In the genomic region with DNA sequence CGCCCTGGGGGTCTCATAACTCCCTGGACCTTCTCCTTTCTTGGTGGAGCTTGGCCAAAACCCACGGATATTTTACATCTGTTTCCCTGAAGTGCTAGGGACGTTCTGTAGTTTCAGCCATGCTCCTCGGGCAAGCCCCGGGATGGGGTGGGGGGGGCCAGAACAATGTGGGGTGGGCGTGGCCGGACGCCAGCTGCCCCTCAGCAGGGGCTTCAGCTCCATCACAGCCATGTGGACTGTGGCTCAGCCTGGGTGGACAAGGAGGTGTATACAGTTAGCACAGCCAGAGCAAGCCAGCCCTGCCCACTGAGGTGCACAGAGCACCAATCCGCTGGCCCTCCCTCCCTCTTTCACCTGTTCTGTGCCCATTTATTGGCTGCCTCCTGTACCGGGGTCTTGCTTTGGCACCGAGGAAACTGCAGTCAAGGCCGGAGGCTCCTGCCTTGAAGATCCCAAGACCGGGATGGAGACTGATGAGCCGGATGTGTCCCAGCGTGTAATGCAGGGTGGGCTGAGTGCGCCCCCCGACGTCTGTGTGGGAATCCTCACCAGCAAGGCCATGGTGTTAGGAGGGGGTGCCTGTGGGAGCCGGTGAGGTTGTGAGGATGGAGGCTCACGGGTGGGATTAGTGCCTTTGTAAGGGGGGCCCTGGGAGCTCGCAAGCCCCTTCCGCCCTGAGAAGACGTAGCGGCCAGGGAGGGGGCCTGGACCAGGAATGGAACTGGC, we compare ENCODE assay signal across 15 cellular contexts. TPM values are rescaled to one million over a fixed set of nuclear protein-coding genes. Genes with fewer than 3 reads are reported as not detected.
DNase-seq lines count a peak whose midpoint lies in the region; ATAC-seq and TF ChIP-seq lines count a peak whose summit lies in the region.
"Had no signal": no experiment of that assay in that cellular context is flagged by ENCODE, and none has a peak within 500 bp of the region (broad histone marks: within the 10 kb centered on the region; RNA-seq: fewer than 3 reads in every experiment).

No MANE protein-coding gene starts in this region.

- in situ Hi-C loops in gastrocnemius medialis (cut with MboI; ENCODE audit: low sequenced_read_pairs in 4 of 4), result no loop called here

- ATAC-seq in mucosa of descending colon (no peak), HG03045 (IDR thresholded peaks at IDR 0.05; ENCODE audit: unreplicated experiment) (no peak), gastrocnemius medialis (no peak)
- ATAC-seq: activated naive CD4-positive, alpha-beta T cell treated with anti-CD3 and anti-CD28 coated beads, Interleukin-2, amount 50 U/mL, for 72 hours; naive thymus-derived CD8-positive, alpha-beta T cell had no signal

- H3K27ac ChIP-seq in gastrocnemius medialis, result no peak overlapping the region
- H3K27ac ChIP-seq: suprapubic skin had no signal

- TF ChIP-seq POLR2A in gastrocnemius medialis (IDR thresholded peaks at IDR 0.05), result no peak

- no peak overlapping the region for H3K4me3 ChIP-seq in LNCaP clone FGC (ENCODE audit: low read depth, low read length)
- H3K4me3 ChIP-seq in fibroblast of mammary gland (ENCODE audit: control insufficient read depth, low read depth, low read length), result no peak overlapping the region
- H3K4me3 ChIP-seq in mucosa of descending colon, result no peak overlapping the region
- H3K4me3 ChIP-seq in gastrocnemius medialis, result no peak overlapping the region
- H3K4me3 ChIP-seq: suprapubic skin had no signal

- H3K27me3 ChIP-seq in gastrocnemius medialis, result no peaks in the 10 kb centered on the region
- H3K27me3 ChIP-seq: suprapubic skin had no signal

- peak; percentile 23 for DNase-seq in Daoy (ENCODE audit: low read depth)
- DNase-seq in LNCaP clone FGC (ENCODE audit: low read depth), result no peak
- DNase-seq in fibroblast of mammary gland (ENCODE audit: low read depth), result peak; percentile 20
- DNase-seq in mucosa of descending colon, result peak; percentile 39 to 44 (median 44)
- DNase-seq in activated CD8-positive, alpha-beta memory T cell treated with anti-CD3 and anti-CD28 coated beads for 24 hours, result no peak
- DNase-seq in NOMO-1 (lab: John Stamatoyannopoulos, UW; ENCODE audit: unreplicated experiment in 2 of 2), result no peak
- no peak for DNase-seq in gastrocnemius medialis
- DNase-seq: MV-4-11; naive thymus-derived CD8-positive, alpha-beta T cell; NCI-H2227 treated with DMSO at 0.1 percent for 48 hours; T1000 had no signal

- intact Hi-C loops in mucosa of descending colon (cut with DNase I, micrococcal nuclease) (no loop called here), gastrocnemius medialis (cut with DNase I; ENCODE audit: low total_unique reads) (loop anchor here (10.0 kb wide), 1 partner anchor 146 kb away; no protein-coding TSS in a partner anchor)

- H3K4me1 ChIP-seq in mucosa of descending colon (ENCODE audit: low read depth), result peaks cover 3% of the 10 kb centered on the region
- H3K4me1 ChIP-seq in gastrocnemius medialis, result peaks cover 19% of the 10 kb centered on the region in 2 donors

- TF ChIP-seq CTCF in LNCaP clone FGC (IDR thresholded peaks at IDR 0.05; ENCODE audit: control insufficient read depth, extremely low read depth, insufficient read depth) (peak; percentile 30), fibroblast of mammary gland (conservative IDR thresholded peaks at IDR 0.05; ENCODE audit: control insufficient read depth, insufficient read depth, low read depth, low read length) (peak; percentile 31), mucosa of descending colon (IDR thresholded peaks at IDR 0.05) (no peak), gastrocnemius medialis (IDR thresholded peaks at IDR 0.05 in 4 of 5, conservative IDR thresholded peaks at IDR 0.05 in 1 of 5) (peak in 1 of 5 experiments; percentile 8)

- H3K9me3 ChIP-seq in mucosa of descending colon, result no peaks in the 10 kb centered on the region
- H3K9me3 ChIP-seq in gastrocnemius medialis, result no peaks in the 10 kb centered on the region
- H3K9me3 ChIP-seq: suprapubic skin had no signal

- H3K36me3 ChIP-seq in mucosa of descending colon (ENCODE audit: low read depth) (no peaks in the 10 kb centered on the region), gastrocnemius medialis (no peaks in the 10 kb centered on the region)
- H3K36me3 ChIP-seq: suprapubic skin had no signal

RNA-seq across cellular contexts. Expression of a gene that starts 28.0 kb away (rescaled TPM):
- total RNA-seq in Daoy (2014; rRNA removed; shearing (Covaris generic)), result 0.03 TPM in 1 of 2 replicates, not detected in the other
- total RNA-seq in mucosa of descending colon (10 to 100 TPM; 14.3 to 57.5 (median 17.1) TPM), gastrocnemius medialis (under 1 TPM in 2 of 4 donors, not detected in 2; 0.04 to 0.12 TPM)
- total RNA-seq: activated naive CD4-positive, alpha-beta T cell treated with anti-CD3 and anti-CD28 coated beads, Interleukin-2, amount 50 U/mL, for 72 hours; cerebellum; naive thymus-derived CD8-positive, alpha-beta T cell had no signal

RNA-seq across cellular contexts. Expression of a gene that starts 53.6 kb away (rescaled TPM):
- total RNA-seq in Daoy (2014; rRNA removed; shearing (Covaris generic)), result not detected in 2 replicates
- total RNA-seq in mucosa of descending colon (1 to 10 TPM in 1 of 3 donors, under 1 TPM in 2; 0.14 to 1.1 (median 0.41) TPM), gastrocnemius medialis (1 to 10 TPM in 1 of 4 donors, under 1 TPM in 1, not detected in 2; 0.16 to 1.0 TPM)
- total RNA-seq: activated naive CD4-positive, alpha-beta T cell treated with anti-CD3 and anti-CD28 coated beads, Interleukin-2, amount 50 U/mL, for 72 hours; naive thymus-derived CD8-positive, alpha-beta T cell had no signal

Comparison
In these comparisons a context has a peak if more than half of its experiments do, and no peak if none do; other contexts are left out.
1. DNase-seq: peak in Daoy (single experiment), fibroblast of mammary gland (single experiment) and mucosa of descending colon (3 of 3); none in LNCaP clone FGC (single experiment), activated CD8-positive, alpha-beta memory T cell treated with anti-CD3 and anti-CD28 coated beads for 24 hours (single experiment), NOMO-1 (0 of 2) and gastrocnemius medialis (0 of 2).
2. RNA of a gene that starts 28.0 kb away (total RNA-seq): 14.3 to 57.5 TPM in mucosa of descending colon; 0.04 to 0.12 TPM in gastrocnemius medialis and 0.03 TPM in Daoy; every median in the first group is over 10 times any median in the second.